ENCODE assay signal across 34 cellular contexts in the genomic region with DNA sequence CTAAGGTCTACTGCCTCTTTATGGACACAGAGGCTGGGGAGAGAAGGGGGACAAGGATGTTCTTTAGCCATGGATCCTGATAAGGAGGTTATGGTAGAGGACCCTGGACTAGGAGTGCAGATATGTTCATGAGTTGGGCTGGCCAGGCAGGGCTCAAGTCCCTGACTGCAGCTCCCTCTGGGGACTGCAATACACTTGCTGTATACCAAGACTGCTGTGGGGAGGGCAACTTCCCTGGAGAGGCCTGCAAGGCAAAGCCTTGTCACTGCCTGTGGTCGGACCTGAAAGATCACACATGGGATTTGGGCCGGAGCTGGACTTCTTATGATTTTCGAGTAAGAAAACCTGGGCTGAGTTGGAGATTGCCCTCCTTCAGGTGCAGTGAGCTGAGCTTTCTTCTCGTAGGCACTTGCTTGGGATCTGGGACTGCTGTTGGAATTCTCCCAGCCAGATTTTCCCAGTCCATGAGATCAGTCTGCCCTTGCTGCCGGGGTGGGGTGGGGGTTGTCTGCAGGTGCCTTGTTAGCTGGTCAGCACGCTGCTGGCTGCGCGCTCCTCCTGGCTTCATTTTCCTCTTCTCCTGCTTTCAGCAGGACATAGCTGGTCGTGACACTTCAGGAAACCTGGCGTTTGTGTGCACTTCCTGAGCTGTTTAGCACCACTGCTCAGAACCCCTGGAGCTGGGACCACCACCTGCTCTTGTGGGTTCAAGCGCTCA. TPM values are rescaled to one million over a fixed set of nuclear protein-coding genes. Genes with fewer than 3 reads are reported as not detected.
"Had no signal": no experiment of that assay in that cellular context is flagged by ENCODE, and none has a peak within 500 bp of the region (broad histone marks: within the 10 kb centered on the region; RNA-seq: fewer than 3 reads in every experiment).

No MANE protein-coding gene starts in this region.

- H3K27me3 ChIP-seq: ascending aorta, cardiac muscle cell, SJCRH30 had no signal

- H3K36me3 Mint-ChIP-seq: activated naive CD4-positive, alpha-beta T cell treated with anti-CD3 and anti-CD28 coated beads, Interleukin-2, amount 50 U/mL, for 24 hours; activated naive CD8-positive, alpha-beta T cell treated with anti-CD3 and anti-CD28 coated beads, Interleukin-2, amount 10 ng/mL, durations not matched to agents 7 days and 5 days had no signal

- DNase-seq: activated CD4-positive, alpha-beta T cell treated with anti-CD3 and anti-CD28 coated beads, Interleukin-2, amount 10 ng/mL, durations not matched to agents 24 days and 14 days; activated CD4-positive, alpha-beta T cell treated with anti-CD3 and anti-CD28 coated beads, Interleukin-2, amount 50 U/mL, for 4 hours; activated CD8-positive, alpha-beta T cell treated with anti-CD3 and anti-CD28 coated beads for 36 hours; activated effector memory CD4-positive, alpha-beta T cell treated with anti-CD3 and anti-CD28 coated beads, Interleukin-2, amount 50 U/mL, for 16 hours; activated naive CD4-positive, alpha-beta T cell treated with Interleukin-2 at 50 U/mL for 16 hours; activated naive CD8-positive, alpha-beta T cell treated with anti-CD3 and anti-CD28 coated beads, Interleukin-2, amount 10 ng/mL, durations not matched to agents 7 days and 5 days; activated T-cell treated with anti-CD3 and anti-CD28 coated beads, Interleukin-2, amount 50 U/mL, for 1 hour; activated T-cell treated with anti-CD3 and anti-CD28 coated beads, Interleukin-2, amount 50 U/mL, for 72 hours; amygdala; NCI-H1105; NCI-H1417 treated with DMSO at 0.1 percent for 48 hours; NCI-H187 treated with DMSO at 0.1 percent for 48 hours; NCI-H2081; NCI-H2171 treated with DMSO at 0.1 percent for 48 hours; NCI-H2227 treated with DMSO at 0.1 percent for 48 hours; NCI-H446; NCI-H510A treated with DMSO at 0.1 percent for 48 hours; NCI-H526 treated with DMSO at 0.1 percent for 48 hours; NCI-H774; SHP77; SJCRH30; T1000; WERI-Rb-1 had no signal

- H3K36me3 ChIP-seq: ascending aorta, cardiac muscle cell, SJCRH30, WERI-Rb-1 had no signal

- H3K4me3 Mint-ChIP-seq: activated CD4-positive, alpha-beta T cell treated with anti-CD3 and anti-CD28 coated beads, Interleukin-2, amount 10 ng/mL, durations not matched to agents 24 days and 14 days; activated CD8-positive, alpha-beta T cell treated with anti-CD3 and anti-CD28 coated beads for 36 hours; activated naive CD4-positive, alpha-beta T cell treated with anti-CD3 and anti-CD28 coated beads, Interleukin-2, amount 50 U/mL, for 24 hours; activated naive CD8-positive, alpha-beta T cell treated with anti-CD3 and anti-CD28 coated beads, Interleukin-2, amount 10 ng/mL, durations not matched to agents 7 days and 5 days; activated T-cell treated with anti-CD3 and anti-CD28 coated beads, Interleukin-2, amount 50 U/mL, for 72 hours; activated T-helper 17 cell treated with anti-CD3 and anti-CD28 coated beads, Interleukin-2, amount 50 U/mL, for 72 hours; central memory CD8-positive, alpha-beta T cell had no signal

- H3K4me3 ChIP-seq: ascending aorta, cardiac muscle cell, SJCRH30, SK-N-MC had no signal

- H3K27me3 Mint-ChIP-seq: activated T-helper 17 cell treated with anti-CD3 and anti-CD28 coated beads, Interleukin-2, amount 50 U/mL, for 72 hours had no signal

- H3K4me1 Mint-ChIP-seq: activated CD4-positive, alpha-beta T cell treated with anti-CD3 and anti-CD28 coated beads, Interleukin-2, amount 10 ng/mL, durations not matched to agents 24 days and 14 days; activated naive CD4-positive, alpha-beta T cell treated with anti-CD3 and anti-CD28 coated beads, Interleukin-2, amount 50 U/mL, for 24 hours; activated naive CD8-positive, alpha-beta T cell treated with anti-CD3 and anti-CD28 coated beads, Interleukin-2, amount 10 ng/mL, durations not matched to agents 7 days and 5 days; activated T-helper 17 cell treated with anti-CD3 and anti-CD28 coated beads, Interleukin-2, amount 50 U/mL, for 72 hours; central memory CD8-positive, alpha-beta T cell had no signal

- H3K27ac Mint-ChIP-seq: activated CD4-positive, alpha-beta T cell treated with anti-CD3 and anti-CD28 coated beads, Interleukin-2, amount 10 ng/mL, durations not matched to agents 24 days and 14 days; activated CD8-positive, alpha-beta T cell treated with anti-CD3 and anti-CD28 coated beads for 36 hours; activated naive CD4-positive, alpha-beta T cell treated with anti-CD3 and anti-CD28 coated beads, Interleukin-2, amount 50 U/mL, for 24 hours; activated naive CD8-positive, alpha-beta T cell treated with anti-CD3 and anti-CD28 coated beads, Interleukin-2, amount 10 ng/mL, durations not matched to agents 7 days and 5 days; activated T-cell treated with anti-CD3 and anti-CD28 coated beads, Interleukin-2, amount 50 U/mL, for 72 hours; activated T-helper 17 cell treated with anti-CD3 and anti-CD28 coated beads, Interleukin-2, amount 50 U/mL, for 72 hours had no signal

- H3K9me3 Mint-ChIP-seq: activated CD4-positive, alpha-beta T cell treated with anti-CD3 and anti-CD28 coated beads, Interleukin-2, amount 10 ng/mL, durations not matched to agents 24 days and 14 days; activated CD8-positive, alpha-beta T cell treated with anti-CD3 and anti-CD28 coated beads for 36 hours; activated naive CD4-positive, alpha-beta T cell treated with anti-CD3 and anti-CD28 coated beads, Interleukin-2, amount 50 U/mL, for 24 hours; activated naive CD8-positive, alpha-beta T cell treated with anti-CD3 and anti-CD28 coated beads, Interleukin-2, amount 10 ng/mL, durations not matched to agents 7 days and 5 days; activated T-cell treated with anti-CD3 and anti-CD28 coated beads, Interleukin-2, amount 50 U/mL, for 72 hours; activated T-helper 17 cell treated with anti-CD3 and anti-CD28 coated beads, Interleukin-2, amount 50 U/mL, for 72 hours; central memory CD8-positive, alpha-beta T cell had no signal

- ATAC-seq: activated CD8-positive, alpha-beta T cell treated with anti-CD3 and anti-CD28 coated beads for 36 hours; activated T-cell treated with anti-CD3 and anti-CD28 coated beads, Interleukin-2, amount 50 U/mL, for 72 hours; activated T-helper 17 cell treated with anti-CD3 and anti-CD28 coated beads, Interleukin-2, amount 50 U/mL, for 72 hours; Panc1 had no signal

RNA-seq across cellular contexts. Expression of a gene that starts 49.0 kb away (rescaled TPM):
- total RNA-seq: activated CD4-positive, alpha-beta T cell treated with anti-CD3 and anti-CD28 coated beads, Interleukin-2, amount 10 ng/mL, durations not matched to agents 24 days and 14 days; activated CD8-positive, alpha-beta memory T cell treated with anti-CD3 and anti-CD28 coated beads for 36 hours; activated CD8-positive, alpha-beta T cell treated with anti-CD3 and anti-CD28 coated beads for 36 hours; activated naive CD8-positive, alpha-beta T cell treated with anti-CD3 and anti-CD28 coated beads, Interleukin-2, amount 10 ng/mL, durations not matched to agents 7 days and 5 days; activated T-cell treated with anti-CD3 and anti-CD28 coated beads, Interleukin-2, amount 50 U/mL, for 72 hours; activated T-helper 17 cell treated with anti-CD3 and anti-CD28 coated beads, Interleukin-2, amount 50 U/mL, for 72 hours; cardiac muscle cell; RPMI7951; SJCRH30; T-helper 1 cell treated with Interleukin-12 subunit alpha and Interleukin-12 subunit beta and Interleukin-4 antibody, amounts not matched to agents 30 ng/mL and 1 ng/mL, for 36 hours; T-helper 2 cell treated with Interferon-gamma antibody and Interleukin-4, amounts not matched to agents 100 ng/mL and 5 ng/mL, for 36 hours had no signal
